Comparison of ENCODE assay signal across 29 cellular contexts in genomic region chr3:186042036-186042435, GRCh38.
"Had no signal": no experiment of that assay in that cellular context is flagged by ENCODE, and none has a peak within 500 bp of the region (broad histone marks: within the 10 kb centered on the region; RNA-seq: fewer than 3 reads in every experiment).

No MANE protein-coding gene starts in this region.

- H3K27ac Mint-ChIP-seq: stimulated activated effector memory CD8-positive, alpha-beta T cell treated with anti-CD3 and anti-CD28 coated beads, Interleukin-12 subunit alpha, Interleukin-12 subunit beta, amount 100 ng/mL, for 72 hours; stimulated activated memory B cell treated with anti-CD40 and anti-IgM and Interleukin-4, amounts not matched to agents 10 μg/mL and 1 μg/mL and 100 μg/mL, for 72 hours; stimulated activated naive B cell treated with anti-CD40 and anti-IgM and Interleukin-4, amounts not matched to agents 10 μg/mL and 1 μg/mL and 100 μg/mL, for 72 hours; stimulated activated naive CD8-positive, alpha-beta T cell treated with anti-CD3 and anti-CD28 coated beads, Interleukin-15, amount 100 ng/mL, for 72 hours; stimulated activated naive CD8-positive, alpha-beta T cell treated with anti-CD3 and anti-CD28 coated beads, Interleukin-15, Interleukin-2, amounts not matched to agents 100 ng/mL and 50 ng/mL, for 24 hours; type B pancreatic cell had no signal

- H3K36me3 ChIP-seq: suprapubic skin, thoracic aorta, tibial nerve, transverse colon, uterus, vagina had no signal

- H3K4me3 Mint-ChIP-seq: stimulated activated effector memory CD8-positive, alpha-beta T cell treated with anti-CD3 and anti-CD28 coated beads, Interleukin-12 subunit alpha, Interleukin-12 subunit beta, amount 100 ng/mL, for 72 hours; stimulated activated memory B cell treated with anti-CD40 and anti-IgM and Interleukin-4, amounts not matched to agents 10 μg/mL and 1 μg/mL and 100 μg/mL, for 72 hours; stimulated activated naive B cell treated with anti-CD40 and anti-IgM and Interleukin-4, amounts not matched to agents 10 μg/mL and 1 μg/mL and 100 μg/mL, for 72 hours; stimulated activated naive CD8-positive, alpha-beta T cell treated with anti-CD3 and anti-CD28 coated beads, Interleukin-15, amount 100 ng/mL, for 72 hours; stimulated activated naive CD8-positive, alpha-beta T cell treated with anti-CD3 and anti-CD28 coated beads, Interleukin-15, Interleukin-2, amounts not matched to agents 100 ng/mL and 50 ng/mL, for 24 hours; type B pancreatic cell had no signal

- H3K4me1 ChIP-seq: suprapubic skin, testis, tibial artery, upper lobe of right lung, uterus, vagina had no signal

- H3K4me1 Mint-ChIP-seq: stimulated activated effector memory CD8-positive, alpha-beta T cell treated with anti-CD3 and anti-CD28 coated beads, Interleukin-12 subunit alpha, Interleukin-12 subunit beta, amount 100 ng/mL, for 72 hours; stimulated activated memory B cell treated with anti-CD40 and anti-IgM and Interleukin-4, amounts not matched to agents 10 μg/mL and 1 μg/mL and 100 μg/mL, for 72 hours; stimulated activated naive B cell treated with anti-CD40 and anti-IgM and Interleukin-4, amounts not matched to agents 10 μg/mL and 1 μg/mL and 100 μg/mL, for 72 hours; stimulated activated naive CD8-positive, alpha-beta T cell treated with anti-CD3 and anti-CD28 coated beads, Interleukin-15, amount 100 ng/mL, for 72 hours had no signal

- H3K27me3 ChIP-seq: stomach, testis, thyroid gland, tibial artery, tibial nerve, upper lobe of left lung, upper lobe of right lung, uterus, vagina had no signal

- DNase-seq: stimulated activated CD4-positive, alpha-beta T cell treated with anti-CD3 and anti-CD28 coated beads, Interleukin-2, amount 100 ng/mL, for 48 hours; stimulated activated CD4-positive, alpha-beta T cell treated with anti-CD3 and anti-CD28 coated beads, Interleukin-4, amount 100 ng/mL, for 1 hour; stimulated activated CD4-positive, alpha-beta T cell treated with anti-CD3 and anti-CD28 coated beads, Interleukin-4, amount 100 ng/mL, for 24 hours; stimulated activated CD4-positive, alpha-beta T cell treated with anti-CD3 and anti-CD28 coated beads, Interleukin-4, amount 100 ng/mL, for 4 hours; stimulated activated CD8-positive, alpha-beta memory T cell treated with anti-CD3 and anti-CD28 coated beads, Interleukin-4, amount 100 ng/mL, for 48 hours; stimulated activated naive B cell treated with anti-CD40 and anti-IgM and Interleukin-4, amounts not matched to agents 10 μg/mL and 1 μg/mL and 100 μg/mL, for 72 hours; stimulated activated naive CD4-positive, alpha-beta T cell; stimulated activated naive CD4-positive, alpha-beta T cell treated with Interleukin-2 at 50 U/mL for 16 hours; stimulated activated naive CD8-positive, alpha-beta T cell treated with anti-CD3 and anti-CD28 coated beads, Interleukin-15, amount 100 ng/mL, for 72 hours; stimulated activated naive CD8-positive, alpha-beta T cell treated with anti-CD3 and anti-CD28 coated beads, Interleukin-15, Interleukin-2, amounts not matched to agents 100 U/mL and 50 U/mL, for 24 hours; stomach; substantia nigra; testis; thyroid gland; tibial artery; transverse colon; trophoblast cell; upper lobe of left lung; upper lobe of right lung; uterus had no signal

- H3K4me3 ChIP-seq: stomach, suprapubic skin, testis, thoracic aorta, thyroid gland, tibial artery, tibial nerve, transverse colon, upper lobe of left lung, upper lobe of right lung, uterus, vagina had no signal

- H3K9me3 ChIP-seq: suprapubic skin, testis, thyroid gland, transverse colon, upper lobe of left lung, upper lobe of right lung, uterus, vagina had no signal

- H3K9me3 Mint-ChIP-seq: stimulated activated memory B cell treated with anti-CD40 and anti-IgM and Interleukin-4, amounts not matched to agents 10 μg/mL and 1 μg/mL and 100 μg/mL, for 72 hours had no signal

- H3K27me3 Mint-ChIP-seq: stimulated activated memory B cell treated with anti-CD40 and anti-IgM and Interleukin-4, amounts not matched to agents 10 μg/mL and 1 μg/mL and 100 μg/mL, for 72 hours had no signal

- H3K36me3 Mint-ChIP-seq: stimulated activated effector memory CD8-positive, alpha-beta T cell treated with anti-CD3 and anti-CD28 coated beads, Interleukin-12 subunit alpha, Interleukin-12 subunit beta, amount 100 ng/mL, for 72 hours; stimulated activated memory B cell treated with anti-CD40 and anti-IgM and Interleukin-4, amounts not matched to agents 10 μg/mL and 1 μg/mL and 100 μg/mL, for 72 hours; stimulated activated naive B cell treated with anti-CD40 and anti-IgM and Interleukin-4, amounts not matched to agents 10 μg/mL and 1 μg/mL and 100 μg/mL, for 72 hours; type B pancreatic cell had no signal

- FAIRE-seq: urothelium cell line had no signal

- H3K27ac ChIP-seq: stomach, suprapubic skin, testis, thoracic aorta, thyroid gland, tibial artery, tibial nerve, transverse colon, upper lobe of left lung, upper lobe of right lung, uterus, vagina had no signal
